In genomic region chr11:3642071-3642951, GRCh38 we compare ENCODE assay signal across 8 cellular contexts. TPM values are rescaled to one million over a fixed set of nuclear protein-coding genes. Genes with fewer than 3 reads are reported as not detected.
DNase-seq lines count a peak whose midpoint lies in the region; ATAC-seq and TF ChIP-seq lines count a peak whose summit lies in the region.

No MANE protein-coding gene starts in this region.

- TF ChIP-seq CTCF in right atrium auricular region (IDR thresholded peaks at IDR 0.05): no peak

- H3K36me3 ChIP-seq in right atrium auricular region (no peaks in the 10 kb centered on the region), urinary bladder (ENCODE audit: insufficient read depth) (no peaks in the 10 kb centered on the region)

- no peak for TF ChIP-seq EP300 in Ishikawa (IDR thresholded peaks at IDR 0.05; ENCODE audit: borderline replicate concordance)

- H3K4me1 ChIP-seq in right atrium auricular region (peaks cover 0 to 25% of the 10 kb centered on the region in 2 donors), urinary bladder (ENCODE audit: insufficient read depth) (no peaks in the 10 kb centered on the region)

- peaks cover 12% of the 10 kb centered on the region for H3K4me1 Mint-ChIP-seq in T-helper 17 cell

- H3K36me3 Mint-ChIP-seq in T-helper 17 cell (ENCODE audit: low read depth): peaks cover 7% of the 10 kb centered on the region

- no peak overlapping the region for H3K27ac Mint-ChIP-seq in T-helper 17 cell

- no peak for TF ChIP-seq RAD21 in Ishikawa (IDR thresholded peaks at IDR 0.05; ENCODE audit: low read depth)

- no peaks in the 10 kb centered on the region for H3K9me3 ChIP-seq in T-helper 17 cell (ENCODE audit: control insufficient read depth, low read length, poor library complexity, severe bottlenecking)
- no peaks in the 10 kb centered on the region for H3K9me3 ChIP-seq in right atrium auricular region

- ATAC-seq in T-helper 17 cell (peak; percentile 97), HG03521 (IDR thresholded peaks at IDR 0.05; ENCODE audit: unreplicated experiment) (no peak)

- peak; percentile 52 for DNase-seq in D341Med (ENCODE audit: low spot score)
- DNase-seq in T-helper 17 cell: peak; percentile 40 to 67 (median 63)
- peak; percentile 45 for DNase-seq in amniotic epithelial cell (ENCODE audit: low read depth)
- peak; percentile 72 for DNase-seq in right atrium auricular region (ENCODE audit: low spot score)
- peak; percentile 20 for DNase-seq in pulmonary artery endothelial cell (ENCODE audit: low read depth, low spot score)

- WGBS in urinary bladder: under 1% methylated on average over 55 of the region's 55 CpGs

- peak overlapping the region; percentile 86 for H3K4me3 Mint-ChIP-seq in T-helper 17 cell

- H3K27me3 ChIP-seq in right atrium auricular region: no peaks in the 10 kb centered on the region

- H3K27me3 Mint-ChIP-seq in T-helper 17 cell: peaks cover 60% of the 10 kb centered on the region

- H3K4me3 ChIP-seq in right atrium auricular region (peak overlapping the region; percentile 48 to 64), urinary bladder (ENCODE audit: low read depth, low read length) (peak overlapping the region; percentile 42)

- H3K27ac ChIP-seq in right atrium auricular region (peak overlapping the region; percentile 76 to 79), urinary bladder (ENCODE audit: low read depth) (peak overlapping the region; percentile 11)

TF ChIP-seq in Ishikawa, 13 proteins besides CTCF, POLR2A, EP300 and RAD21:
- no peak for TF ChIP-seq CEBPB (IDR thresholded peaks at IDR 0.05)
- TF ChIP-seq ZBTB7A (IDR thresholded peaks at IDR 0.05; ENCODE audit: low read depth): peak; percentile 97
- peak; percentile 62 for TF ChIP-seq MAX (IDR thresholded peaks at IDR 0.05)
- TF ChIP-seq REST (IDR thresholded peaks at IDR 0.05; ENCODE audit: low read depth): no peak
- no peak for TF ChIP-seq EGR1 (IDR thresholded peaks at IDR 0.05)
- peak; percentile 83 for TF ChIP-seq USF1 (IDR thresholded peaks at IDR 0.05)
- TF ChIP-seq FOXM1 (IDR thresholded peaks at IDR 0.05; ENCODE audit: borderline replicate concordance, low read depth): no peak
TF ChIP-seq in Ishikawa: peak in this region for 3.

RNA-seq across cellular contexts. Expression of gene ART5, which starts 0.5 kb away (rescaled TPM):
- not detected for total RNA-seq in T-helper 17 cell
- 1 to 10 TPM in 1 of 2 donors, under 1 TPM in 1; 0.86 to 1.1 TPM for total RNA-seq in right atrium auricular region
- total RNA-seq in pulmonary artery endothelial cell: not detected in 2 replicates
- not detected for total RNA-seq in urinary bladder
- 0.67 TPM for polyA plus RNA-seq in urinary bladder

RNA-seq across cellular contexts. Expression of gene ART1, which starts 2.6 kb away (rescaled TPM):
- total RNA-seq in T-helper 17 cell: not detected
- total RNA-seq in right atrium auricular region: not detected
- total RNA-seq in pulmonary artery endothelial cell: not detected in 2 replicates
- not detected for total RNA-seq in urinary bladder
- polyA plus RNA-seq in urinary bladder: not detected

RNA-seq across cellular contexts. Expression of gene CHRNA10, which starts 28.9 kb away (rescaled TPM):
- 1 to 10 TPM in 1 of 2 donors, under 1 TPM in 1; 0.82 to 1.2 TPM for total RNA-seq in T-helper 17 cell
- 1 to 10 TPM in 1 of 2 donors, not detected in 1; 1.0 TPM for total RNA-seq in right atrium auricular region
- total RNA-seq in pulmonary artery endothelial cell: 0.33 and 0.78 TPM in 2 replicates
- total RNA-seq in urinary bladder: 0.48 TPM
- polyA plus RNA-seq in urinary bladder: 0.68 TPM

Comparison
In these comparisons a context has a peak if more than half of its experiments do, and no peak if none do; other contexts are left out.
1. DNase-seq: peak in every context shown above with its lines; median percentile 72 in right atrium auricular region; 63 in T-helper 17 cell; 52 in D341Med; 45 in amniotic epithelial cell; 20 in pulmonary artery endothelial cell.